In genomic region chr2:54955674-54956391, GRCh38 we compare ENCODE assay signal across 1 cellular context.
TF ChIP-seq lines count a peak whose summit lies in the region.

No MANE protein-coding gene starts in this region.

TF ChIP-seq in K562, 482 proteins besides CTCF, POLR2A, EP300 and RAD21 (continued from another document):
- TF ChIP-seq DEAF1 (CRISPR knock-in tag; IDR thresholded peaks at IDR 0.05) (0 out of 2 replicates have a peak, but pooled peaks have one; percentile 9), FOXP1 (CRISPR knock-in tag; IDR thresholded peaks at IDR 0.05) (0 out of 2 replicates have a peak, but pooled peaks have one; percentile 27), ATF7 (IDR thresholded peaks at IDR 0.05) (peak; percentile 34; the same call in 1 of the 2 replicates), GTF2E2 (tag; IDR thresholded peaks at IDR 0.05) (peak; percentile 75), ZNF395 (CRISPR knock-in tag; IDR thresholded peaks at IDR 0.05) (peak; percentile 81; the same call in 1 of the 2 replicates), AFF1 (IDR thresholded peaks at IDR 0.05; ENCODE audit: low read depth in 1 of 2, partially characterized antibody in 2 of 2) (peak; percentile 19 to 57), ZNF696 (CRISPR knock-in tag; conservative IDR thresholded peaks at IDR 0.05) (no peak), ZNF316 (IDR thresholded peaks at IDR 0.05) (peak; percentile 61), ID3 (CRISPR knock-in tag; IDR thresholded peaks at IDR 0.05) (no peak), ID3 (tag; IDR thresholded peaks at IDR 0.05) (peak; percentile 73), NRF1 (conservative IDR thresholded peaks at IDR 0.05 in 1 of 2, IDR thresholded peaks at IDR 0.05 in 1 of 2) (0 out of 4 replicates have a peak, but pooled peaks have one; percentile 13 to 27), CEBPG (CRISPR knock-in tag; IDR thresholded peaks at IDR 0.05) (no peak), CEBPG (tag; conservative IDR thresholded peaks at IDR 0.05 in 1 of 2, IDR thresholded peaks at IDR 0.05 in 1 of 2) (no peak), TBP (optimal IDR thresholded peaks at IDR 0.05; ENCODE audit: low read depth, low read length) (peak; percentile 80), CREB3 (tag; conservative IDR thresholded peaks at IDR 0.05; ENCODE audit: low read depth) (peak; percentile 89), ARID1B (IDR thresholded peaks at IDR 0.05) (peak; percentile 77), ZBTB12 (CRISPR knock-in tag; IDR thresholded peaks at IDR 0.05) (peak; percentile 36; the same call in 1 of the 2 replicates)
